8 cellular contexts compared by ENCODE assay signal in the genomic region with DNA sequence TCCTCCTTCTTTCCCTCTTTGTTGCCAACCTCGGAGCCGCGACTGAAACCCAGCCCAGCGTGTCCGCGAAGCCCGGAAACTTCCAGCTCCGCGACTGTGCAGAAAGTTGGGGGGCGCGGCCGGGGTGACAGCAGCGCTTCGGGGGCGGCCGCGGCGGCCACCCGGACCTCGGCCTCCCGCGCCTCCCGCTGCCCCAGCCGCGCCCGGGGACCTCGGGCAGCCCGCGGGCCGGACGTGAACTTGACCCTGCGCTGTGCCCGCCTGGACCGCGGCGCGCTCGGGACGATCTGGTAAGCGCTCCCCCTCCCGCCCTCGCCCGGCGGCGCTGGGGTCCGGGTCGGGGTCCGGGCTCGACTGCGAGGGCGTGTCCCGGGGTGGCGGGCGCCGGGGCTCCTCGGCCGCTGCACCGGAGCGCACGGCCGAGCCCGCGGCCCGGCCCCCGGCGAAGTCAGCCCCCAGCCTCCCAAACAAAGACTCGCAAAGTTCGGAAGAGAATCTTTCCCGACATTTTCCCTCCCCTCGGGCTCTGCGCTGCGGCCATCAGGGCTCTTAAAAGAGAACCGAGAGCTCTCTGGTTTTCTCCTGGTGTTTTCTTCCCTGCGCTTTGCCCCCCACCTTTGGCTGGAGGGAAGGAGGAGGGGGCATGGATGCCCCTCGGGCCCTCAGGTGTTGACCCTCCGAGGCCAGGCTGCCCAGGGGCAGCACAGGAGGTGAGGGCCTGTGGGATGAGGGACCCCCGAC.
A peak's percentile ranks its signal among the peaks of the same experiment; 100 is the strongest.
DNase-seq lines count a peak whose midpoint lies in the region; ATAC-seq and TF ChIP-seq lines count a peak whose summit lies in the region.

No MANE protein-coding gene starts in this region.

- H3K36me3 ChIP-seq in A673 (ENCODE audit: insufficient read depth, low read length, poor library complexity, severe bottlenecking) (no peaks in the 10 kb centered on the region), lung (ENCODE audit: control insufficient read depth in 2 of 2, insufficient read depth in 2 of 2, low read length in 2 of 2) (peaks cover 0 to 2% of the 10 kb centered on the region in 2 donors), suprapubic skin (no peaks in the 10 kb centered on the region)

- TF ChIP-seq CTCF in A673 (conservative IDR thresholded peaks at IDR 0.05; ENCODE audit: low read depth, low read length): no peak
- TF ChIP-seq CTCF in lung (IDR thresholded peaks at IDR 0.05; ENCODE audit: control extremely low read depth, extremely low read depth): no peak
- TF ChIP-seq CTCF in suprapubic skin (IDR thresholded peaks at IDR 0.05): no peak

- CTCF ChIA-PET in A673 (lab: Charles Lee): no interaction called here

- peak overlapping the region; percentile 82 for H3K27ac ChIP-seq in A673 (ENCODE audit: low read depth, low read length, poor library complexity, severe bottlenecking)
- H3K27ac ChIP-seq in lung (ENCODE audit: low read depth in 1 of 2, low read length in 1 of 2): peak overlapping the region; percentile 87 to 99
- H3K27ac ChIP-seq in suprapubic skin: peak overlapping the region; percentile 98

- H3K4me3 ChIP-seq in A673 (ENCODE audit: low read depth, low read length, poor library complexity, severe bottlenecking) (peak overlapping the region; percentile 52), lung (peak overlapping the region; percentile 66), suprapubic skin (peak overlapping the region; percentile 69)

- H3K27me3 ChIP-seq in A673 (replicated peaks; ENCODE audit: insufficient read depth, low read depth, low read length, poor library complexity) (no peaks in the 10 kb centered on the region), lung (ENCODE audit: control insufficient read depth, insufficient read depth) (no peaks in the 10 kb centered on the region), suprapubic skin (no peaks in the 10 kb centered on the region)

- peak in 1 of 2 donors; percentile 52 for TF ChIP-seq POLR2A in suprapubic skin (IDR thresholded peaks at IDR 0.05)

- no TSS peak for BruUV-seq in A673 (replicated peaks; lab: Mats Ljungman, UMichigan)

- H3K4me1 ChIP-seq in A673 (ENCODE audit: insufficient read depth, low read length, poor library complexity, severe bottlenecking) (peaks cover 12% of the 10 kb centered on the region), lung (ENCODE audit: control insufficient read depth in 2 of 2, insufficient read depth in 2 of 2, low read length in 2 of 2) (peaks cover 4 to 16% of the 10 kb centered on the region in 2 donors), suprapubic skin (peaks cover 91% of the 10 kb centered on the region)

- no peak for DNase-seq in A673 (ENCODE audit: low spot score)
- peak; percentile 64 for DNase-seq in NCI-H69 (lab: John Stamatoyannopoulos, UW)
- peak; percentile 52 for DNase-seq in dermis blood vessel endothelial cell
- no peak for DNase-seq in lung (ENCODE audit: low spot score)
- DNase-seq in suprapubic skin (ENCODE audit: low spot score in 2 of 2): peak; percentile 76 to 77

- TF ChIP-seq EP300 in suprapubic skin (IDR thresholded peaks at IDR 0.05): no peak

- no peaks in the 10 kb centered on the region for H3K9me3 ChIP-seq in A673 (ENCODE audit: low read depth, low read length, poor library complexity, severe bottlenecking)
- no peaks in the 10 kb centered on the region for H3K9me3 ChIP-seq in lung (ENCODE audit: control insufficient read depth in 2 of 2, insufficient read depth in 1 of 2, low read length in 1 of 2)
- no peaks in the 10 kb centered on the region for H3K9me3 ChIP-seq in suprapubic skin

- WGBS in lung, 2 donors: 2 to 4% methylated on average over 53 to 77 of the region's 77 CpGs
- WGBS in suprapubic skin: under 1% methylated on average over 68 of the region's 77 CpGs

- POLR2A ChIA-PET in A673 (lab: Charles Lee; ENCODE audit: low non-redundant PET): no interaction called here

- intact Hi-C loops in A673 (cut with micrococcal nuclease; ENCODE audit: unreplicated experiment): no loop called here

- ATAC-seq in lung (ENCODE audit: insufficient read depth, low FRiP score) (peak; percentile 24), HG03457 (IDR thresholded peaks at IDR 0.05; ENCODE audit: unreplicated experiment) (no peak), HG02798 (IDR thresholded peaks at IDR 0.05; ENCODE audit: poor library complexity, unreplicated experiment) (no peak), GM19324 (IDR thresholded peaks at IDR 0.05; ENCODE audit: low FRiP score, unreplicated experiment) (no peak)

Comparison
In these comparisons a context has a peak if more than half of its experiments do, and no peak if none do; other contexts are left out.
1. DNase-seq: peak in NCI-H69 (single experiment), dermis blood vessel endothelial cell (single experiment) and suprapubic skin (2 of 2); none in A673 (single experiment) and lung (single experiment).
2. Peak in every context shown above with its lines, with median percentiles within 50 percentile points of each other: H3K27ac ChIP-seq and H3K4me3 ChIP-seq.